1 cellular context compared by ENCODE assay signal in the genomic region with DNA sequence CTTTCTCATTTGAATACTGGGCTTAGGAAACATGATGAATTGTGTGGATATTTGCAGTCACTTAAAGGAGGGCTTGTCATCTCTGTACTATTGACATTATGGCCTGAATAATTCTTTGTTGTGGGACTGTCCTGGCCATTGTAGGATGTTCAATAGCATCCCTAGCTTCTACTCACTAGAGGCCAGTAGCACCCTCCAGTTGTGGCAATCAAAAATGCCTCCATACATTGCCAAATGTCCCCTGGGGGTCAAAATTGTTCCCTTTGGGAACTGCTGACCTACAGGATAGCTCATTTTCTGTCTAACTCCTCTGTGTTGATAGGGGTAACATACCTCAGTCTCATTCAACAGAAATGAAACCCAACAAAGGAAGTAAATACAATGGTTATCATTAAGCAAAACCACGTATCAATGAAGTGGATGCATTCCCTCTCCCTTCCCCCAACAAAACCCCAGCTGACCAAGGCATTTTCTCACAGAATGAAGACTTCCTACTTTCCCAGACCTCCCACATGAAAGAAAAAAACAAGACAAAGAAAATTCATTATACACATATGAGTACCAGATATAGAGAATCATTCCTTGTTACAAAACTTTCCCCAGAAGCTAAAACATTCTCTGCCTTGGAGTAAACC.
TF ChIP-seq lines count a peak whose summit lies in the region.

No MANE protein-coding gene starts in this region.

TF ChIP-seq in GM23338, 12 proteins besides CTCF, POLR2A, EP300 and RAD21:
- TF ChIP-seq REST (IDR thresholded peaks at IDR 0.05; ENCODE audit: unreplicated experiment) (no peak), STAT1 (IDR thresholded peaks at IDR 0.05; ENCODE audit: unreplicated experiment) (no peak), EZH2 (IDR thresholded peaks at IDR 0.05; ENCODE audit: low read depth, unreplicated experiment) (no peak), ZNF331 (CRISPR knock-in tag; IDR thresholded peaks at IDR 0.05; ENCODE audit: low read depth) (no peak), NANOG (IDR thresholded peaks at IDR 0.05; ENCODE audit: borderline replicate concordance) (no peak), JUNB (IDR thresholded peaks at IDR 0.05; ENCODE audit: unreplicated experiment) (no peak), ZNF114 (CRISPR knock-in tag; IDR thresholded peaks at IDR 0.05) (no peak), EZH2phosphoT487 (IDR thresholded peaks at IDR 0.05; ENCODE audit: unreplicated experiment) (no peak)
- TF ChIP-seq, protein P1, sequence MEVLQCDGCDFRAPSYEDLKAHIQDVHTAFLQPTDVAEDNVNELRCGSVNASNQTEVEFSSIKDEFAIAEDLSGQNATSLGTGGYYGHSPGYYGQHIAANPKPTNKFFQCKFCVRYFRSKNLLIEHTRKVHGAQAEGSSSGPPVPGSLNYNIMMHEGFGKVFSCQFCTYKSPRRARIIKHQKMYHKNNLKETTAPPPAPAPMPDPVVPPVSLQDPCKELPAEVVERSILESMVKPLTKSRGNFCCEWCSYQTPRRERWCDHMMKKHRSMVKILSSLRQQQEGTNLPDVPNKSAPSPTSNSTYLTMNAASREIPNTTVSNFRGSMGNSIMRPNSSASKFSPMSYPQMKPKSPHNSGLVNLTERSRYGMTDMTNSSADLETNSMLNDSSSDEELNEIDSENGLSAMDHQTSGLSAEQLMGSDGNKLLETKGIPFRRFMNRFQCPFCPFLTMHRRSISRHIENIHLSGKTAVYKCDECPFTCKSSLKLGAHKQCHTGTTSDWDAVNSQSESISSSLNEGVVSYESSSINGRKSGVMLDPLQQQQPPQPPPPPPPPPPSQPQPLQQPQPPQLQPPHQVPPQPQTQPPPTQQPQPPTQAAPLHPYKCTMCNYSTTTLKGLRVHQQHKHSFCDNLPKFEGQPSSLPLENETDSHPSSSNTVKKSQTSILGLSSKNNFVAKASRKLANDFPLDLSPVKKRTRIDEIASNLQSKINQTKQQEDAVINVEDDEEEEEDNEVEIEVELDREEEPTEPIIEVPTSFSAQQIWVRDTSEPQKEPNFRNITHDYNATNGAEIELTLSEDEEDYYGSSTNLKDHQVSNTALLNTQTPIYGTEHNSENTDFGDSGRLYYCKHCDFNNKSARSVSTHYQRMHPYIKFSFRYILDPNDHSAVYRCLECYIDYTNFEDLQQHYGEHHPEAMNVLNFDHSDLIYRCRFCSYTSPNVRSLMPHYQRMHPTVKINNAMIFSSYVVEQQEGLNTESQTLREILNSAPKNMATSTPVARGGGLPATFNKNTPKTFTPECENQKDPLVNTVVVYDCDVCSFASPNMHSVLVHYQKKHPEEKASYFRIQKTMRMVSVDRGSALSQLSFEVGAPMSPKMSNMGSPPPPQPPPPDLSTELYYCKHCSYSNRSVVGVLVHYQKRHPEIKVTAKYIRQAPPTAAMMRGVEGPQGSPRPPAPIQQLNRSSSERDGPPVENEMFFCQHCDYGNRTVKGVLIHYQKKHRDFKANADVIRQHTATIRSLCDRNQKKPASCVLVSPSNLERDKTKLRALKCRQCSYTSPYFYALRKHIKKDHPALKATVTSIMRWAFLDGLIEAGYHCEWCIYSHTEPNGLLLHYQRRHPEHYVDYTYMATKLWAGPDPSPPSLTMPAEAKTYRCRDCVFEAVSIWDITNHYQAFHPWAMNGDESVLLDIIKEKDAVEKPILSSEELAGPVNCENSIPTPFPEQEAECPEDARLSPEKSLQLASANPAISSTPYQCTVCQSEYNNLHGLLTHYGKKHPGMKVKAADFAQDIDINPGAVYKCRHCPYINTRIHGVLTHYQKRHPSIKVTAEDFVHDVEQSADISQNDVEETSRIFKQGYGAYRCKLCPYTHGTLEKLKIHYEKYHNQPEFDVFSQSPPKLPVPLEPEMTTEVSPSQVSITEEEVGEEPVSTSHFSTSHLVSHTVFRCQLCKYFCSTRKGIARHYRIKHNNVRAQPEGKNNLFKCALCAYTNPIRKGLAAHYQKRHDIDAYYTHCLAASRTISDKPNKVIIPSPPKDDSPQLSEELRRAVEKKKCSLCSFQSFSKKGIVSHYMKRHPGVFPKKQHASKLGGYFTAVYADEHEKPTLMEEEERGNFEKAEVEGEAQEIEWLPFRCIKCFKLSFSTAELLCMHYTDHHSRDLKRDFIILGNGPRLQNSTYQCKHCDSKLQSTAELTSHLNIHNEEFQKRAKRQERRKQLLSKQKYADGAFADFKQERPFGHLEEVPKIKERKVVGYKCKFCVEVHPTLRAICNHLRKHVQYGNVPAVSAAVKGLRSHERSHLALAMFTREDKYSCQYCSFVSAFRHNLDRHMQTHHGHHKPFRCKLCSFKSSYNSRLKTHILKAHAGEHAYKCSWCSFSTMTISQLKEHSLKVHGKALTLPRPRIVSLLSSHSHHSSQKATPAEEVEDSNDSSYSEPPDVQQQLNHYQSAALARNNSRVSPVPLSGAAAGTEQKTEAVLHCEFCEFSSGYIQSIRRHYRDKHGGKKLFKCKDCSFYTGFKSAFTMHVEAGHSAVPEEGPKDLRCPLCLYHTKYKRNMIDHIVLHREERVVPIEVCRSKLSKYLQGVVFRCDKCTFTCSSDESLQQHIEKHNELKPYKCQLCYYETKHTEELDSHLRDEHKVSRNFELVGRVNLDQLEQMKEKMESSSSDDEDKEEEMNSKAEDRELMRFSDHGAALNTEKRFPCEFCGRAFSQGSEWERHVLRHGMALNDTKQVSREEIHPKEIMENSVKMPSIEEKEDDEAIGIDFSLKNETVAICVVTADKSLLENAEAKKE (CRISPR knock-in tag; IDR thresholded peaks at IDR 0.05): no peak
- TF ChIP-seq, protein P2, sequence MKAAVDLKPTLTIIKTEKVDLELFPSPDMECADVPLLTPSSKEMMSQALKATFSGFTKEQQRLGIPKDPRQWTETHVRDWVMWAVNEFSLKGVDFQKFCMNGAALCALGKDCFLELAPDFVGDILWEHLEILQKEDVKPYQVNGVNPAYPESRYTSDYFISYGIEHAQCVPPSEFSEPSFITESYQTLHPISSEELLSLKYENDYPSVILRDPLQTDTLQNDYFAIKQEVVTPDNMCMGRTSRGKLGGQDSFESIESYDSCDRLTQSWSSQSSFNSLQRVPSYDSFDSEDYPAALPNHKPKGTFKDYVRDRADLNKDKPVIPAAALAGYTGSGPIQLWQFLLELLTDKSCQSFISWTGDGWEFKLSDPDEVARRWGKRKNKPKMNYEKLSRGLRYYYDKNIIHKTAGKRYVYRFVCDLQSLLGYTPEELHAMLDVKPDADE (IDR thresholded peaks at IDR 0.05): no peak
